In the genomic region with DNA sequence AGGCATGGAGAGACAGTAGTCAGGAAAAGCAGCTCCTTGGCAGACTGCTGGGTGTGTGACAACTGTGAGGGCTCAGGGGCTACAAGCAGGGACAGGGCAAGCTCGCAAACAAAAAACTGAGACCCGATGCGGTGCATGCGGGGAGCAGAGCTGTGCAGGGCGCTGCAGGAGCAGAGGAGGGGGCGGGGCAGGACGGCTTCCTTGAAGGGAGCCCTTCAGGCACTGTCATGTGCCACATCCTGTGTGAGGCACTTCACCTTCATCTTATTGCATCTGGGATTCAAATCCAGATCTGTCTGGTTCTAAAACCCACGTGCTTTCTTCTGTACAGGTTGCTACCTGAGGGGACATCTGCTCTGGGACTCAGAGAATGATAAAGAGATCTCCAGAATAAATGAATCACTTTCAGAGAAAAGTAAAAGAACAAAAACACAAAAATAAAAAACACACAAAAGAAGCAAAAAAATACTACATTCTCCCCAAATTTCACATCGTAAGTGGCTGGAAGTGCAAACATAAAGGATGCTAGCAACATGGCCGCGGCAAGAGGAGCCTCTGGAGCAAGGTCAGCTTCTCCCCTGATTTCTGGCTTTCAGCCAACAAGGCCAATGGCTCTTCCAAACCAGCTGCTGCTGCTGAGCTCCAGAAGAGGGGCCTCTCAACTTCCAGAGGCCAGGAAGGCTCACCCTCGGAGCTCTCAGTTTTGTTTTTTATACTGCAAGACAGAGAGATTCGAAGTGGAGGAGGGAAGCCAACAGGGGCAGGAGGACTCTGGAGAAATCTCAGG, we compare ENCODE assay signal across 2 cellular contexts.
A peak's percentile ranks its signal among the peaks of the same experiment; 100 is the strongest.
TF ChIP-seq lines count a peak whose summit lies in the region.

No MANE protein-coding gene starts in this region.

TF ChIP-seq in WTC11, 78 proteins besides CTCF, POLR2A, EP300 and RAD21 (continued from another document):
- TF ChIP-seq, protein P1, sequence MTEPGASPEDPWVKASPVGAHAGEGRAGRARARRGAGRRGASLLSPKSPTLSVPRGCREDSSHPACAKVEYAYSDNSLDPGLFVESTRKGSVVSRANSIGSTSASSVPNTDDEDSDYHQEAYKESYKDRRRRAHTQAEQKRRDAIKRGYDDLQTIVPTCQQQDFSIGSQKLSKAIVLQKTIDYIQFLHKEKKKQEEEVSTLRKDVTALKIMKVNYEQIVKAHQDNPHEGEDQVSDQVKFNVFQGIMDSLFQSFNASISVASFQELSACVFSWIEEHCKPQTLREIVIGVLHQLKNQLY (CRISPR knock-in tag; IDR thresholded peaks at IDR 0.05), result no peak
- TF ChIP-seq FOXK1 (CRISPR knock-in tag; IDR thresholded peaks at IDR 0.05) (no peak), ESRRA (CRISPR knock-in tag; IDR thresholded peaks at IDR 0.05; ENCODE audit: borderline replicate concordance) (no peak), GRHL2 (CRISPR knock-in tag; IDR thresholded peaks at IDR 0.05; ENCODE audit: insufficient replicate concordance, severe bottlenecking) (no peak), ELF4 (CRISPR knock-in tag; IDR thresholded peaks at IDR 0.05; ENCODE audit: low read depth) (no peak), NFYB (CRISPR knock-in tag; conservative IDR thresholded peaks at IDR 0.05; ENCODE audit: low read depth) (no peak), NFATC4 (CRISPR knock-in tag; IDR thresholded peaks at IDR 0.05) (no peak)
- TF ChIP-seq, protein P2, sequence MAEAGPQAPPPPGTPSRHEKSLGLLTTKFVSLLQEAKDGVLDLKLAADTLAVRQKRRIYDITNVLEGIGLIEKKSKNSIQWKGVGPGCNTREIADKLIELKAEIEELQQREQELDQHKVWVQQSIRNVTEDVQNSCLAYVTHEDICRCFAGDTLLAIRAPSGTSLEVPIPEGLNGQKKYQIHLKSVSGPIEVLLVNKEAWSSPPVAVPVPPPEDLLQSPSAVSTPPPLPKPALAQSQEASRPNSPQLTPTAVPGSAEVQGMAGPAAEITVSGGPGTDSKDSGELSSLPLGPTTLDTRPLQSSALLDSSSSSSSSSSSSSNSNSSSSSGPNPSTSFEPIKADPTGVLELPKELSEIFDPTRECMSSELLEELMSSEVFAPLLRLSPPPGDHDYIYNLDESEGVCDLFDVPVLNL (CRISPR knock-in tag; IDR thresholded peaks at IDR 0.05; ENCODE audit: borderline replicate concordance, low read depth), result no peak
- TF ChIP-seq, protein P3, sequence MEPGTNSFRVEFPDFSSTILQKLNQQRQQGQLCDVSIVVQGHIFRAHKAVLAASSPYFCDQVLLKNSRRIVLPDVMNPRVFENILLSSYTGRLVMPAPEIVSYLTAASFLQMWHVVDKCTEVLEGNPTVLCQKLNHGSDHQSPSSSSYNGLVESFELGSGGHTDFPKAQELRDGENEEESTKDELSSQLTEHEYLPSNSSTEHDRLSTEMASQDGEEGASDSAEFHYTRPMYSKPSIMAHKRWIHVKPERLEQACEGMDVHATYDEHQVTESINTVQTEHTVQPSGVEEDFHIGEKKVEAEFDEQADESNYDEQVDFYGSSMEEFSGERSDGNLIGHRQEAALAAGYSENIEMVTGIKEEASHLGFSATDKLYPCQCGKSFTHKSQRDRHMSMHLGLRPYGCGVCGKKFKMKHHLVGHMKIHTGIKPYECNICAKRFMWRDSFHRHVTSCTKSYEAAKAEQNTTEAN (CRISPR knock-in tag; IDR thresholded peaks at IDR 0.05), result no peak

TF ChIP-seq in K562, 482 proteins besides CTCF, POLR2A, EP300 and RAD21 (continued from another document):
- TF ChIP-seq NFIX (CRISPR knock-in tag; IDR thresholded peaks at IDR 0.05; ENCODE audit: low read depth), result peak; percentile 44; the same call in 1 of the 2 replicates
TF ChIP-seq in K562: peak in this region for 2.
